1 cellular context compared by ENCODE assay signal in genomic region chr14:23567186-23568020, GRCh38.
A peak's percentile ranks its signal among the peaks of the same experiment; 100 is the strongest.
TF ChIP-seq lines count a peak whose summit lies in the region.

A gene with protein sequence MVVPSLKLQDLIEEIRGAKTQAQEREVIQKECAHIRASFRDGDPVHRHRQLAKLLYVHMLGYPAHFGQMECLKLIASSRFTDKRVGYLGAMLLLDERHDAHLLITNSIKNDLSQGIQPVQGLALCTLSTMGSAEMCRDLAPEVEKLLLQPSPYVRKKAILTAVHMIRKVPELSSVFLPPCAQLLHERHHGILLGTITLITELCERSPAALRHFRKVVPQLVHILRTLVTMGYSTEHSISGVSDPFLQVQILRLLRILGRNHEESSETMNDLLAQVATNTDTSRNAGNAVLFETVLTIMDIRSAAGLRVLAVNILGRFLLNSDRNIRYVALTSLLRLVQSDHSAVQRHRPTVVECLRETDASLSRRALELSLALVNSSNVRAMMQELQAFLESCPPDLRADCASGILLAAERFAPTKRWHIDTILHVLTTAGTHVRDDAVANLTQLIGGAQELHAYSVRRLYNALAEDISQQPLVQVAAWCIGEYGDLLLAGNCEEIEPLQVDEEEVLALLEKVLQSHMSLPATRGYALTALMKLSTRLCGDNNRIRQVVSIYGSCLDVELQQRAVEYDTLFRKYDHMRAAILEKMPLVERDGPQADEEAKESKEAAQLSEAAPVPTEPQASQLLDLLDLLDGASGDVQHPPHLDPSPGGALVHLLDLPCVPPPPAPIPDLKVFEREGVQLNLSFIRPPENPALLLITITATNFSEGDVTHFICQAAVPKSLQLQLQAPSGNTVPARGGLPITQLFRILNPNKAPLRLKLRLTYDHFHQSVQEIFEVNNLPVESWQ (minus strand): TSS chr14:23567791. CDS start chr14:23567314, 477 bp downstream.

TF ChIP-seq in GM12878, 131 proteins besides CTCF, POLR2A, EP300 and RAD21 (continued from another document and continues in another):
- TF ChIP-seq ZBTB40 (IDR thresholded peaks at IDR 0.05; ENCODE audit: borderline replicate concordance) (no peak), SPI1 (IDR thresholded peaks at IDR 0.05; ENCODE audit: borderline replicate concordance, insufficient read depth, low read depth, low read length) (0 out of 2 replicates have a peak, but pooled peaks have one; percentile 3), RFX5 (IDR thresholded peaks at IDR 0.05; ENCODE audit: low read depth, low read length) (peak; percentile 50; the same call in 1 of the 2 replicates), TCF3 (IDR thresholded peaks at IDR 0.05; ENCODE audit: borderline replicate concordance, insufficient read depth, low read depth, low read length) (0 out of 2 replicates have a peak, but pooled peaks have one; percentile 36), PBX3 (IDR thresholded peaks at IDR 0.05; ENCODE audit: insufficient replicate concordance, low read depth, low read length) (no peak), GATAD2B (conservative IDR thresholded peaks at IDR 0.05; ENCODE audit: low read depth) (peak; percentile 62), ZNF24 (IDR thresholded peaks at IDR 0.05) (no peak), SRF (IDR thresholded peaks at IDR 0.05; ENCODE audit: low read depth in 2 of 2, low read length in 2 of 2) (no peak), MTA3 (IDR thresholded peaks at IDR 0.05; ENCODE audit: borderline replicate concordance, low read length) (peak; percentile 65; the same call in 1 of the 2 replicates), ATF7 (IDR thresholded peaks at IDR 0.05; ENCODE audit: low read depth) (no peak), FOXK2 (IDR thresholded peaks at IDR 0.05) (peak; percentile 41), ELK1 (IDR thresholded peaks at IDR 0.05; ENCODE audit: low read depth, low read length) (no peak), NFYA (IDR thresholded peaks at IDR 0.05; ENCODE audit: borderline replicate concordance, low read depth, low read length) (no peak), NKRF (conservative IDR thresholded peaks at IDR 0.05) (peak; percentile 59; the same call in 1 of the 2 replicates), CHD4 (IDR thresholded peaks at IDR 0.05) (no peak), CUX1 (IDR thresholded peaks at IDR 0.05; ENCODE audit: insufficient replicate concordance, low read depth, low read length) (no peak), SIN3A (IDR thresholded peaks at IDR 0.05; ENCODE audit: low read depth, low read length) (peak; percentile 49; the same call in 1 of the 2 replicates), MEF2B (IDR thresholded peaks at IDR 0.05; ENCODE audit: partially characterized antibody, poor library complexity, severe bottlenecking) (no peak), NRF1 (conservative IDR thresholded peaks at IDR 0.05; ENCODE audit: low read depth, low read length) (peak; percentile 95), RELB (IDR thresholded peaks at IDR 0.05; ENCODE audit: low read depth) (peak; percentile 51; the same call in 1 of the 2 replicates), SIX5 (IDR thresholded peaks at IDR 0.05; ENCODE audit: low read depth, low read length, severe bottlenecking) (no peak), POU2F2 (IDR thresholded peaks at IDR 0.05; ENCODE audit: borderline replicate concordance, low read depth, low read length) (no peak; the same call in 2 of the 3 replicates), HDGF (IDR thresholded peaks at IDR 0.05) (peak; percentile 91), POLR2AphosphoS5 (IDR thresholded peaks at IDR 0.05; ENCODE audit: low read length) (peak; percentile 84), TARDBP (IDR thresholded peaks at IDR 0.05; ENCODE audit: borderline replicate concordance) (0 out of 2 replicates have a peak, but pooled peaks have one; percentile 47), MTA2 (IDR thresholded peaks at IDR 0.05; ENCODE audit: low read depth) (0 out of 2 replicates have a peak, but pooled peaks have one; percentile 35), POLR2AphosphoS2 (IDR thresholded peaks at IDR 0.05; ENCODE audit: low read depth, low read length) (peak; percentile 93), CREB1 (IDR thresholded peaks at IDR 0.05; ENCODE audit: low read depth) (0 out of 2 replicates have a peak, but pooled peaks have one; percentile 3), TCF12 (IDR thresholded peaks at IDR 0.05; ENCODE audit: low read depth, low read length) (0 out of 2 replicates have a peak, but pooled peaks have one; percentile 6), ZNF217 (IDR thresholded peaks at IDR 0.05) (no peak), USF1 (IDR thresholded peaks at IDR 0.05; ENCODE audit: borderline replicate concordance, extremely low read length, insufficient read depth, low read depth, low read length) (no peak), NFIC (IDR thresholded peaks at IDR 0.05; ENCODE audit: low read depth, low read length) (no peak), CEBPB (IDR thresholded peaks at IDR 0.05; ENCODE audit: borderline replicate concordance in 1 of 2, low read depth in 2 of 2, low read length in 2 of 2) (no peak), BCL11A (IDR thresholded peaks at IDR 0.05; ENCODE audit: low read depth, low read length) (no peak), GABPA (IDR thresholded peaks at IDR 0.05; ENCODE audit: low read depth) (no peak)
- TF ChIP-seq, protein P1, sequence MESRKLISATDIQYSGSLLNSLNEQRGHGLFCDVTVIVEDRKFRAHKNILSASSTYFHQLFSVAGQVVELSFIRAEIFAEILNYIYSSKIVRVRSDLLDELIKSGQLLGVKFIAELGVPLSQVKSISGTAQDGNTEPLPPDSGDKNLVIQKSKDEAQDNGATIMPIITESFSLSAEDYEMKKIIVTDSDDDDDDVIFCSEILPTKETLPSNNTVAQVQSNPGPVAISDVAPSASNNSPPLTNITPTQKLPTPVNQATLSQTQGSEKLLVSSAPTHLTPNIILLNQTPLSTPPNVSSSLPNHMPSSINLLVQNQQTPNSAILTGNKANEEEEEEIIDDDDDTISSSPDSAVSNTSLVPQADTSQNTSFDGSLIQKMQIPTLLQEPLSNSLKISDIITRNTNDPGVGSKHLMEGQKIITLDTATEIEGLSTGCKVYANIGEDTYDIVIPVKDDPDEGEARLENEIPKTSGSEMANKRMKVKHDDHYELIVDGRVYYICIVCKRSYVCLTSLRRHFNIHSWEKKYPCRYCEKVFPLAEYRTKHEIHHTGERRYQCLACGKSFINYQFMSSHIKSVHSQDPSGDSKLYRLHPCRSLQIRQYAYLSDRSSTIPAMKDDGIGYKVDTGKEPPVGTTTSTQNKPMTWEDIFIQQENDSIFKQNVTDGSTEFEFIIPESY (IDR thresholded peaks at IDR 0.05) = no peak
